ENCODE assay signal across 8 cellular contexts in the genomic region with DNA sequence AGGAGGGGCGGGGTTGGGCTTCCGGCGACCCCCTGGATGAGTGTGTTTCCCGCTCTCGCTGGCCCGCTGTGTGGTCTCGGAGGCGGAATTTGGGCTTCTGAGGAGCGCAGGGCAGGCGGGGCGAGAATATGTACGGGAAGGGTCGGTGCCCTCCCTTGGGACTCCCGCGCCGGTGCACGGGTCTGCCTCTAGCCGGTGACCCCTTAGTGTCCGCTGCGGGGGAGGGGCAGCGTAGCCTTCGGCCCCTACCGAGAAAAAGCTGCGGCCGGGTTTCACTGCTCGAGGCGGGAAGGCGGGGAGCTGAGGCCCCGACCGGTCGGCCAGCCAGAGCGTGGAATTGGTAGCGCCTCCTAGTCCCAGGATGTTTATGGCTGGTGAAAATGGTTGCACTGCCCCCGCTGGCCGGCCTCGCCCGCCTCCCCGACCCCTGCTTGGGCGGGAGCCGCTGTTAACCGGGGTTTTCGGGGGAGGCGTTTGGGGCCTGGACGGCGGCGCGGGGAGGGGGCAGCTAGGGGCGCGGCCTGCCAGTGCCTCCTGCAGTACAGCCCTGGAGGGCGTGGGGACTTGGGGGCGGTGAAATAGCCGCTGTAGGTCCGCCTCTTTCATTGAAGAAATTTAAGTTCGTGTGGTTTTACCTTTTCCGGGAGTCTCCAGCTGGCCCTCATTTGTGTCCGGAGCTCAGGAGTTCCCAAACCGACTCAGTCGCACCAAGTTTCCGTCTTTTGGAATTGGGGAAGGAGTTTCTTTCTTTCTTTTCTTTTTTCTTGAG. TPM values are rescaled to one million over a fixed set of nuclear protein-coding genes. Genes with fewer than 3 reads are reported as not detected.
DNase-seq lines count a peak whose midpoint lies in the region; ATAC-seq and TF ChIP-seq lines count a peak whose summit lies in the region.

A gene (plus strand): TSS at position 643 of the 769 bp plus-strand sequence. CDS start 290 bp downstream, outside the sequence.

- DNase-seq in ELR (ENCODE audit: low read depth) = peak; percentile 96
- peak; percentile 95 for DNase-seq in H9
- DNase-seq in MG63 = peak; percentile 95
- peak; percentile 90 for DNase-seq in SIG-M5 treated with dmso at 0.1 percent for 504 hours (lab: John Stamatoyannopoulos, UW; ENCODE audit: unreplicated experiment)
- peak; percentile 82 for DNase-seq in activated gamma-delta T cell treated with Interleukin-2 at 50 U/mL for 16 hours
- DNase-seq in foreskin keratinocyte = peak; percentile 81 to 91
- DNase-seq in superior temporal gyrus (ENCODE audit: extremely low spot score) = peak; percentile 76

- peak within 1 kb of the TSS; percentile 31; the same call in 1 of the 2 replicates for H2BK15ac ChIP-seq in H9 (ENCODE audit: low read depth, low read length)

- H3K4ac ChIP-seq in H9 (ENCODE audit: low read depth, low read length) = no peak within 1 kb of the TSS

- H3K4me1 ChIP-seq in H9 (ENCODE audit: insufficient read depth, low read length) (no peaks in the 10 kb centered on the region), foreskin keratinocyte (peaks cover under 1% of the 10 kb centered on the region), neutrophil (ENCODE audit: control insufficient read depth in 1 of 2, insufficient read depth in 1 of 2, low read depth in 1 of 2, low read length in 1 of 2) (peaks cover 80 to 83% of the 10 kb centered on the region in 2 experiments)

- TF ChIP-seq CTCF in H9 (conservative IDR thresholded peaks at IDR 0.05) = peak; percentile 36; the same call in 2 of the 3 replicates
- TF ChIP-seq CTCF in foreskin keratinocyte (conservative IDR thresholded peaks at IDR 0.05) = peak; percentile 64
- peak; percentile 27 for TF ChIP-seq CTCF in neutrophil (IDR thresholded peaks at IDR 0.05)

- peaks cover 41 to 48% of the 10 kb centered on the region in 2 experiments for H3K4me1 Mint-ChIP-seq in H9

- WGBS in H9 (ENCODE audit: extremely low coverage, insufficient read length, low lambda C conversion rate) = no CpG with 5 or more reads among the region's 59 CpGs

- H3K9ac ChIP-seq in H9 (ENCODE audit: extremely low read depth, insufficient read length, low read length) = peak within 1 kb of the TSS; percentile 98

- H3K4me2 ChIP-seq in H9 (ENCODE audit: insufficient read depth, insufficient read length, low read length) = peak within 1 kb of the TSS; percentile 99

- no peak within 1 kb of the TSS for H2BK12ac ChIP-seq in H9 (ENCODE audit: insufficient read length, low read depth, low read length)

- H3K27me3 ChIP-seq in H9 (ENCODE audit: insufficient read depth, low read length) = no peaks in the 10 kb centered on the region
- H3K27me3 ChIP-seq in MG63 = no peaks in the 10 kb centered on the region
- no peaks in the 10 kb centered on the region for H3K27me3 ChIP-seq in foreskin keratinocyte
- H3K27me3 ChIP-seq in neutrophil = no peaks in the 10 kb centered on the region

- no peak within 1 kb of the TSS for H4K8ac ChIP-seq in H9 (replicated peaks; ENCODE audit: insufficient read length, low read depth, low read length)

- H4K20me1 ChIP-seq in H9 (ENCODE audit: control insufficient read depth, insufficient read depth, insufficient read length) = no peaks in the 10 kb centered on the region

- no peak within 1 kb of the TSS for H4K5ac ChIP-seq in H9 (ENCODE audit: insufficient read length, low read depth, low read length)

- H3K27ac ChIP-seq in H9 (ENCODE audit: insufficient read length, low read depth, low read length) (peak within 1 kb of the TSS; percentile 72), foreskin keratinocyte (peak within 1 kb of the TSS; percentile 85), neutrophil (peak within 1 kb of the TSS; percentile 94)

- H3T11ph ChIP-seq in H9 (ENCODE audit: low read length) = no peak within 1 kb of the TSS

- no peak within 1 kb of the TSS for H3K23ac ChIP-seq in H9 (ENCODE audit: insufficient read length, low read depth, low read length)

- no peak within 1 kb of the TSS for H4K91ac ChIP-seq in H9 (ENCODE audit: insufficient read length, low read depth, low read length)

- peak within 1 kb of the TSS; percentile 73 for H3K18ac ChIP-seq in H9 (ENCODE audit: insufficient read length, low read depth, low read length)

- H3K36me3 Mint-ChIP-seq in H9 (ENCODE audit: insufficient read depth in 1 of 3, low read depth in 3 of 3) = peaks cover 33 to 48% (median 43%) of the 10 kb centered on the region in 3 experiments

- H3K36me3 ChIP-seq in MG63 (no peaks in the 10 kb centered on the region; the same call in 1 of the 2 replicates), neutrophil (no peaks in the 10 kb centered on the region)

- H3K9me3 ChIP-seq in H9 (ENCODE audit: control insufficient read depth, low read depth, low read length) = no peaks in the 10 kb centered on the region
- no peaks in the 10 kb centered on the region for H3K9me3 ChIP-seq in MG63
- no peaks in the 10 kb centered on the region for H3K9me3 ChIP-seq in neutrophil

- no peaks in the 10 kb centered on the region for H3K27me3 Mint-ChIP-seq in H9 (ENCODE audit: low read depth)

- H3K27ac Mint-ChIP-seq in H9 = peak within 1 kb of the TSS; percentile 99 to 100 (median 99)

- no peak within 1 kb of the TSS for H2BK20ac ChIP-seq in H9 (ENCODE audit: low read depth, low read length, poor library complexity, severe bottlenecking)

- peaks cover 12% of the 10 kb centered on the region for H3K23me2 ChIP-seq in H9 (ENCODE audit: insufficient read length, low read depth, low read length, poor library complexity, severe bottlenecking)

- peak within 1 kb of the TSS; percentile 99 to 100 for H3K4me3 Mint-ChIP-seq in H9

- H3K9me3 Mint-ChIP-seq in H9 = peaks cover 2% of the 10 kb centered on the region in 2 experiments; a peak in 2 of 5 replicates

- no peak within 1 kb of the TSS for H2AK5ac ChIP-seq in H9 (ENCODE audit: insufficient read length, low read length)

- peak within 1 kb of the TSS; percentile 92 for H3K4me3 ChIP-seq in MG63
- H3K4me3 ChIP-seq in neutrophil (ENCODE audit: low read depth in 1 of 2, low read length in 1 of 2) = peak within 1 kb of the TSS; percentile 89 to 93

- H2BK120ac ChIP-seq in H9 (ENCODE audit: low read depth, low read length, poor library complexity, severe bottlenecking) = no peak within 1 kb of the TSS

- H2BK5ac ChIP-seq in H9 (ENCODE audit: insufficient read length, low read length) = no peak within 1 kb of the TSS

- peak within 1 kb of the TSS; percentile 55; the same call in 1 of the 2 replicates for H3K14ac ChIP-seq in H9 (ENCODE audit: insufficient read depth, low read length)

- H3K79me2 ChIP-seq in H9 (ENCODE audit: insufficient read depth, low read length) = peaks cover 44% of the 10 kb centered on the region

- ATAC-seq in foreskin keratinocyte = peak; percentile 74

- H3K56ac ChIP-seq in H9 (ENCODE audit: insufficient read length, low read depth, low read length) = no peak within 1 kb of the TSS

- H2AFZ ChIP-seq in H9 (ENCODE audit: low read length) = no peak within 1 kb of the TSS

- H3K79me1 ChIP-seq in H9 (ENCODE audit: insufficient read depth, low read depth, low read length, poor library complexity, severe bottlenecking) = no peaks in the 10 kb centered on the region

RNA-seq across cellular contexts. Expression of the gene that starts here (rescaled TPM):
- 848 and 883 TPM in 2 replicates for total RNA-seq in H9 (2021)
- total RNA-seq in MG63 (2014; rRNA removed; shearing (Covaris generic); ENCODE audit: low replicate concordance) = 31.2 and 41.4 TPM in 2 replicates
- total RNA-seq in foreskin keratinocyte = 157 and 178 TPM in 2 replicates
- 96.5 and 100 TPM in 2 replicates for polyA plus RNA-seq in foreskin keratinocyte

Comparison
In these comparisons a context has a peak if more than half of its experiments do, and no peak if none do; other contexts are left out.
1. Peak in every context shown above with its lines: DNase-seq, ATAC-seq, H3K4me3 ChIP-seq and H3K27ac ChIP-seq.